ENCODE assay signal across 8 cellular contexts in genomic region chr22:22818861-22819855, GRCh38.
DNase-seq lines count a peak whose midpoint lies in the region; TF ChIP-seq lines count a peak whose summit lies in the region.

No MANE protein-coding gene starts in this region.

- H3K4me3 Mint-ChIP-seq in activated naive CD4-positive, alpha-beta T cell treated with anti-CD3 and anti-CD28 coated beads, Interleukin-2, amount 10 ng/mL, durations not matched to agents 7 days and 5 days = peak overlapping the region; percentile 68
- H3K4me3 Mint-ChIP-seq in IgD-negative memory B cell (peak overlapping the region in 3 of 4 donors; percentile 18 to 78 (median 73)), type B pancreatic cell (no peak overlapping the region)

- peak; percentile 80 for DNase-seq in activated naive CD4-positive, alpha-beta T cell treated with anti-CD3 and anti-CD28 coated beads, Interleukin-2, amount 10 ng/mL, durations not matched to agents 7 days and 5 days
- no peak for DNase-seq in activated naive CD4-positive, alpha-beta T cell treated with anti-CD3 and anti-CD28 coated beads, Interleukin-2, amount 50 U/mL, for 16 hours
- DNase-seq in activated T-helper 1 cell treated with Interleukin-2 at 50 U/mL for 16 hours (ENCODE audit: low read depth) (peak; percentile 23), type B pancreatic cell (ENCODE audit: extremely low spot score, unreplicated experiment) (peak; percentile 57), NCI-H82 treated with DMSO at 0.1 percent for 48 hours (lab: John Stamatoyannopoulos, UW; ENCODE audit: unreplicated experiment) (no peak), putamen (ENCODE audit: low spot score) (no peak), DMS153 treated with DMSO at 0.1 percent for 48 hours (lab: John Stamatoyannopoulos, UW; ENCODE audit: unreplicated experiment) (no peak)

- peak overlapping the region; percentile 99 for H3K27ac Mint-ChIP-seq in activated naive CD4-positive, alpha-beta T cell treated with anti-CD3 and anti-CD28 coated beads, Interleukin-2, amount 10 ng/mL, durations not matched to agents 7 days and 5 days
- H3K27ac Mint-ChIP-seq in IgD-negative memory B cell (peak overlapping the region in 1 of 3 donors; percentile 55), type B pancreatic cell (no peak overlapping the region)

- peaks cover 97% of the 10 kb centered on the region for H3K4me1 Mint-ChIP-seq in activated naive CD4-positive, alpha-beta T cell treated with anti-CD3 and anti-CD28 coated beads, Interleukin-2, amount 10 ng/mL, durations not matched to agents 7 days and 5 days
- H3K4me1 Mint-ChIP-seq in IgD-negative memory B cell (peaks cover 39 to 54% (median 50%) of the 10 kb centered on the region in 3 donors), type B pancreatic cell (ENCODE audit: unreplicated experiment) (no peaks in the 10 kb centered on the region)

- H3K9me3 Mint-ChIP-seq in activated naive CD4-positive, alpha-beta T cell treated with anti-CD3 and anti-CD28 coated beads, Interleukin-2, amount 10 ng/mL, durations not matched to agents 7 days and 5 days = no peaks in the 10 kb centered on the region
- H3K9me3 Mint-ChIP-seq in IgD-negative memory B cell (no peaks in the 10 kb centered on the region), type B pancreatic cell (no peaks in the 10 kb centered on the region)

- no peak for TF ChIP-seq CTCF in type B pancreatic cell (conservative IDR thresholded peaks at IDR 0.05)

- no peaks in the 10 kb centered on the region for H3K27me3 Mint-ChIP-seq in activated naive CD4-positive, alpha-beta T cell treated with anti-CD3 and anti-CD28 coated beads, Interleukin-2, amount 10 ng/mL, durations not matched to agents 7 days and 5 days
- peaks cover 2% of the 10 kb centered on the region for H3K27me3 Mint-ChIP-seq in IgD-negative memory B cell
- peaks cover 34% of the 10 kb centered on the region for H3K27me3 Mint-ChIP-seq in type B pancreatic cell

- peaks cover 8% of the 10 kb centered on the region for H3K36me3 Mint-ChIP-seq in activated naive CD4-positive, alpha-beta T cell treated with anti-CD3 and anti-CD28 coated beads, Interleukin-2, amount 10 ng/mL, durations not matched to agents 7 days and 5 days
- peaks cover 1% of the 10 kb centered on the region for H3K36me3 Mint-ChIP-seq in IgD-negative memory B cell
- H3K36me3 Mint-ChIP-seq in type B pancreatic cell = no peaks in the 10 kb centered on the region

- CTCF ChIA-PET in activated naive CD4-positive, alpha-beta T cell treated with anti-CD3 and anti-CD28 coated beads, Interleukin-2, amount 10 ng/mL, durations not matched to agents 7 days and 5 days (lab: Charles Lee) = interaction anchor here (0.6 to 13.8 kb wide), 11 partner anchors 9 to 66 kb away, joined by 3 to 151 read pairs (median 3); no protein-coding TSS in a partner anchor

Comparison
In these comparisons a context has a peak if more than half of its experiments do, and no peak if none do; other contexts are left out.
1. DNase-seq: peak in activated naive CD4-positive, alpha-beta T cell treated with anti-CD3 and anti-CD28 coated beads, Interleukin-2, amount 10 ng/mL, durations not matched to agents 7 days and 5 days (single experiment), activated T-helper 1 cell treated with Interleukin-2 at 50 U/mL for 16 hours (single experiment) and type B pancreatic cell (single experiment); none in activated naive CD4-positive, alpha-beta T cell treated with anti-CD3 and anti-CD28 coated beads, Interleukin-2, amount 50 U/mL, for 16 hours (single experiment), NCI-H82 treated with DMSO at 0.1 percent for 48 hours (single experiment), putamen (single experiment) and DMS153 treated with DMSO at 0.1 percent for 48 hours (single experiment).